In genomic region chr5:175534070-175534932, GRCh38 we compare ENCODE assay signal across 9 cellular contexts. TPM values are rescaled to one million over a fixed set of nuclear protein-coding genes. Genes with fewer than 3 reads are reported as not detected.
DNase-seq lines count a peak whose midpoint lies in the region; ATAC-seq, FAIRE-seq and TF ChIP-seq lines count a peak whose summit lies in the region.
"Had no signal": no experiment of that assay in that cellular context is flagged by ENCODE, and none has a peak within 500 bp of the region (broad histone marks: within the 10 kb centered on the region; RNA-seq: fewer than 3 reads in every experiment).

No MANE protein-coding gene starts in this region.

- peak overlapping the region; percentile 64; the same call in 1 of the 2 replicates for H3K18ac ChIP-seq in H1 (ENCODE audit: extremely low read depth, low read length)

- H3K27me3 Mint-ChIP-seq in mesothelial cell of epicardium (ENCODE audit: low read depth) = peaks cover 22% of the 10 kb centered on the region

- peak overlapping the region; percentile 24; the same call in 1 of the 2 replicates for H2BK15ac ChIP-seq in H1 (ENCODE audit: low read length)

- H2BK12ac ChIP-seq in H1 (ENCODE audit: low read depth, low read length) = peak overlapping the region; percentile 45; the same call in 1 of the 2 replicates

- H3K36me3 ChIP-seq in H1 (ENCODE audit: control insufficient read depth in 2 of 4, insufficient read depth in 4 of 4, low read length in 3 of 4) = no peaks in the 10 kb centered on the region

- no peak for TF ChIP-seq POLR2A in H1 (IDR thresholded peaks at IDR 0.05; ENCODE audit: control extremely low read depth in 1 of 2, low read depth in 2 of 2, low read length in 2 of 2)

- H3K79me1 ChIP-seq in H1 (ENCODE audit: low read depth, low read length) = no peaks in the 10 kb centered on the region

- H4K8ac ChIP-seq in H1 (ENCODE audit: extremely low read depth, insufficient read depth, low read length) = no peak overlapping the region

- no peak overlapping the region for H3K27ac ChIP-seq in H1 (ENCODE audit: low read depth, low read length)

- H3K79me2 ChIP-seq in H1 (ENCODE audit: control insufficient read depth in 1 of 2, insufficient read depth in 2 of 2, low read length in 2 of 2) = no peaks in the 10 kb centered on the region

- POLR2A ChIA-PET in H1 (lab: Charles Lee; ENCODE audit: partially characterized antibody) = interaction anchor here (0.7 to 1.4 kb wide), 5 partner anchors 34 to 195 kb away, joined by 3 to 4 read pairs (median 3); no protein-coding TSS in a partner anchor

- peak overlapping the region; percentile 83; the same call in 1 of the 2 replicates for H2BK20ac ChIP-seq in H1 (ENCODE audit: low read length)

- H3K27me3 ChIP-seq in H1 (replicated peaks in 1 of 4; ENCODE audit: control insufficient read depth in 3 of 4, extremely low read depth in 1 of 4, insufficient read depth in 3 of 4, low read length in 3 of 4) = no peaks in the 10 kb centered on the region

- peaks cover 0 to 2% of the 10 kb centered on the region in 2 experiments for H4K20me1 ChIP-seq in H1 (replicated peaks in 1 of 2; ENCODE audit: control insufficient read depth in 1 of 2, insufficient read depth in 2 of 2, low read length in 2 of 2)

- H3K27ac Mint-ChIP-seq in mesothelial cell of epicardium = no peak overlapping the region

- peak overlapping the region in 3 of 4 experiments; percentile 7 to 33 (median 14); a peak in 3 of 8 replicates for H3K4me3 ChIP-seq in H1 (ENCODE audit: extremely low read depth in 1 of 4, insufficient read depth in 2 of 4, low read depth in 3 of 4, low read length in 4 of 4)

- H2BK120ac ChIP-seq in H1 (replicated peaks; ENCODE audit: low read depth, low read length) = no peak overlapping the region

- TF ChIP-seq RAD21 in H1 (IDR thresholded peaks at IDR 0.05 in 1 of 2, conservative IDR thresholded peaks at IDR 0.05 in 1 of 2; ENCODE audit: low read depth in 2 of 2, low read length in 2 of 2) = peak; percentile 100

- H2BK5ac ChIP-seq in H1 (ENCODE audit: low read depth, low read length) = 0 out of 2 replicates have a peak overlapping the region, but pooled peaks have one; percentile 46

- H3K9me3 Mint-ChIP-seq in mesothelial cell of epicardium = no peaks in the 10 kb centered on the region

- DNase-seq in COR-L47 (lab: John Stamatoyannopoulos, UW) (peak; percentile 89), HPDE6-E6E7 (ENCODE audit: extremely low spot score) (peak; percentile 81), NOMO-1 treated with DMSO at 0.1 percent for 48 hours (lab: John Stamatoyannopoulos, UW; ENCODE audit: unreplicated experiment) (peak; percentile 76), H1 (ENCODE audit: low read depth in 1 of 2, low spot score in 2 of 2) (peak; percentile 82 to 91), mesothelial cell of epicardium (ENCODE audit: low spot score in 2 of 2, unreplicated experiment in 2 of 2) (peak; percentile 77 to 86)
- DNase-seq in activated CD8-positive, alpha-beta memory T cell treated with anti-CD3 and anti-CD28 coated beads for 48 hours (ENCODE audit: low read depth in 2 of 3, low spot score in 2 of 3) = peak; percentile 58 to 67 (median 66)
- DNase-seq in stimulated activated CD8-positive, alpha-beta memory T cell treated with anti-CD3 and anti-CD28 coated beads, Interleukin-2, amount 100 ng/mL, for 48 hours (ENCODE audit: low read depth in 2 of 2) = peak; percentile 77 to 80

- CTCF ChIA-PET in H1 (lab: Charles Lee; ENCODE audit: partially characterized antibody) = interaction anchor here (0.6 to 15.3 kb wide), 66 partner anchors 9 to 361 kb away, joined by 3 to 199 read pairs (median 7); partner anchors contain the start of genes CPLX2 and HRH2

- H2AK5ac ChIP-seq in H1 (ENCODE audit: low read depth, low read length) = no peak overlapping the region

- no peak overlapping the region for H4K5ac ChIP-seq in H1 (ENCODE audit: insufficient read length, low read depth, low read length)

- FAIRE-seq in H1 (lab: Jason Lieb, UNC) = peak; percentile 76
- FAIRE-seq: endometrium had no signal

- 0 out of 2 replicates have a peak overlapping the region, but pooled peaks have one; percentile 31 for H2AFZ ChIP-seq in H1 (ENCODE audit: low read length)

- peak overlapping the region in 1 of 2 experiments; percentile 59; a peak in 3 of 4 replicates for H3K4me2 ChIP-seq in H1 (ENCODE audit: insufficient read depth in 1 of 2, low read depth in 2 of 2, low read length in 2 of 2)

- H3K56ac ChIP-seq in H1 (replicated peaks; ENCODE audit: insufficient read length, low read depth, low read length) = no peak overlapping the region

- H3K4me3 Mint-ChIP-seq in mesothelial cell of epicardium = peak overlapping the region; percentile 28

- H3K4me1 ChIP-seq in H1 (replicated peaks in 1 of 4; ENCODE audit: control insufficient read depth in 3 of 4, insufficient read depth in 4 of 4, low read length in 3 of 4) = peaks cover 0 to 17% (median 11%) of the 10 kb centered on the region in 4 experiments; a peak in 6 of 7 replicates

- peak in 1 of 2 experiments; percentile 55; a peak in 1 of 3 replicates for TF ChIP-seq EP300 in H1 (IDR thresholded peaks at IDR 0.05; ENCODE audit: borderline replicate concordance in 1 of 2, low read depth in 2 of 2, low read length in 2 of 2)

- H3K14ac ChIP-seq in H1 (ENCODE audit: insufficient read length) = no peak overlapping the region

- peaks cover 5% of the 10 kb centered on the region for H3K4me1 Mint-ChIP-seq in mesothelial cell of epicardium

- H4K91ac ChIP-seq in H1 (replicated peaks; ENCODE audit: insufficient read length, low read length) = peak overlapping the region; percentile 59

- H3K23ac ChIP-seq in H1 (ENCODE audit: insufficient read length) = no peak overlapping the region

- peak; percentile 93 for ATAC-seq in GM21367 (IDR thresholded peaks at IDR 0.05; ENCODE audit: unreplicated experiment)

- H3K36me3 Mint-ChIP-seq in mesothelial cell of epicardium = no peaks in the 10 kb centered on the region

- H3K4ac ChIP-seq in H1 (replicated peaks; ENCODE audit: insufficient read length, low read depth, low read length) = peak overlapping the region; percentile 33

- 9% methylated on average over 32 of the region's 32 CpGs; no CpG with 5 or more reads in 1 of the 2 experiments for WGBS in H1 (ENCODE audit: extremely low coverage in 1 of 2, insufficient coverage in 1 of 2, insufficient read length in 1 of 2, insufficient replicate concordance in 2 of 2, low coverage in 1 of 2, low lambda C conversion rate in 2 of 2, missing lambda C conversion rate in 1 of 2), 2 experiments

- H3K9me3 ChIP-seq in H1 (ENCODE audit: insufficient read depth in 2 of 2, low read depth in 1 of 2, low read length in 1 of 2) = no peaks in the 10 kb centered on the region

- TF ChIP-seq CTCF in H1 (IDR thresholded peaks at IDR 0.05; ENCODE audit: control extremely low read depth in 1 of 3, insufficient read depth in 1 of 3, low read depth in 1 of 3, low read length in 3 of 3) (peak; percentile 100), mesothelial cell of epicardium (IDR thresholded peaks at IDR 0.05; ENCODE audit: unreplicated experiment) (peak; percentile 90)

- no peak overlapping the region for H3K9ac ChIP-seq in H1 (replicated peaks in 1 of 4; ENCODE audit: extremely low read depth in 1 of 4, low read depth in 3 of 4, low read length in 3 of 4)

- H3K23me2 ChIP-seq in H1 (ENCODE audit: low read depth, low read length) = no peaks in the 10 kb centered on the region

TF ChIP-seq in H1, 55 proteins besides CTCF, POLR2A, EP300 and RAD21 (continues in another document):
- no peak for TF ChIP-seq SIRT6 (IDR thresholded peaks at IDR 0.05; ENCODE audit: low read length)
- peak; percentile 52; the same call in 1 of the 2 replicates for TF ChIP-seq CHD2 (IDR thresholded peaks at IDR 0.05; ENCODE audit: low read length)
- peak; percentile 78 for TF ChIP-seq GTF2F1 (IDR thresholded peaks at IDR 0.05; ENCODE audit: borderline replicate concordance, low read depth, low read length)
- TF ChIP-seq, protein P1, sequence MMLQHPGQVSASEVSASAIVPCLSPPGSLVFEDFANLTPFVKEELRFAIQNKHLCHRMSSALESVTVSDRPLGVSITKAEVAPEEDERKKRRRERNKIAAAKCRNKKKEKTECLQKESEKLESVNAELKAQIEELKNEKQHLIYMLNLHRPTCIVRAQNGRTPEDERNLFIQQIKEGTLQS (IDR thresholded peaks at IDR 0.05; ENCODE audit: insufficient read depth, low read depth, low read length) = peak; percentile 82; the same call in 1 of the 2 replicates
- TF ChIP-seq SP1 (IDR thresholded peaks at IDR 0.05; ENCODE audit: low read depth, low read length) = no peak
- TF ChIP-seq JUND (IDR thresholded peaks at IDR 0.05; ENCODE audit: low read length) = peak; percentile 70; the same call in 1 of the 2 replicates
- 0 out of 4 replicates have a peak, but pooled peaks of 1 of the 2 experiments have one; percentile 63 for TF ChIP-seq SIN3A (conservative IDR thresholded peaks at IDR 0.05 in 1 of 2, IDR thresholded peaks at IDR 0.05 in 1 of 2; ENCODE audit: low read depth in 1 of 2, low read length in 2 of 2)
- TF ChIP-seq MAFK (IDR thresholded peaks at IDR 0.05; ENCODE audit: low read depth, low read length) = no peak
- TF ChIP-seq CREB1 (IDR thresholded peaks at IDR 0.05) = peak; percentile 54; the same call in 1 of the 2 replicates
- TF ChIP-seq YY1 (IDR thresholded peaks at IDR 0.05; ENCODE audit: low read depth, low read length) = peak; percentile 79
- TF ChIP-seq, protein P2, sequence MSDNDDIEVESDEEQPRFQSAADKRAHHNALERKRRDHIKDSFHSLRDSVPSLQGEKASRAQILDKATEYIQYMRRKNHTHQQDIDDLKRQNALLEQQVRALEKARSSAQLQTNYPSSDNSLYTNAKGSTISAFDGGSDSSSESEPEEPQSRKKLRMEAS (IDR thresholded peaks at IDR 0.05) = peak; percentile 57; the same call in 1 of the 2 replicates
- peak; percentile 61; the same call in 1 of the 2 replicates for TF ChIP-seq SRF (IDR thresholded peaks at IDR 0.05; ENCODE audit: low read depth, low read length)
- 0 out of 2 replicates have a peak, but pooled peaks have one; percentile 25 for TF ChIP-seq BACH1 (IDR thresholded peaks at IDR 0.05; ENCODE audit: low read length)
- peak; percentile 47; the same call in 1 of the 2 replicates for TF ChIP-seq CEBPB (IDR thresholded peaks at IDR 0.05; ENCODE audit: low read depth, low read length)
- no peak for TF ChIP-seq ASH2L (IDR thresholded peaks at IDR 0.05; ENCODE audit: low read length)

RNA-seq across cellular contexts. Expression of gene SFXN1, which starts 55.9 kb away (rescaled TPM):
- 94.1 and 97.6 TPM in 2 replicates for total RNA-seq in H1 (2021; fragmentation: NEBNext Ultra II Directional; extraction: Animal tissue kit (Norgen Biotek cat#: 25700))
- 54.5 and 72.7 TPM in 2 replicates for polyA plus RNA-seq in H1 (2011; rRNA removed)
- polyA plus RNA-seq in H1 (2011; cell fraction: cytosol; rRNA removed) = 81.1 TPM
- polyA plus RNA-seq in H1 (2011; cell fraction: nucleus; rRNA removed) = 67.1 TPM
- polyA plus RNA-seq in H1 (2012, experiment 1 of 2) = 77.2 to 112 TPM (median 101 TPM) in 4 replicates
- polyA plus RNA-seq in H1 (2012, experiment 2 of 2) = 39.1 TPM
- 30.9 TPM for polyA plus RNA-seq in H1 (2013, experiment 1 of 2)
- polyA plus RNA-seq in H1 (2013, experiment 2 of 2) = 32.6 TPM
- polyA minus RNA-seq in H1 (2011; rRNA and poly(A)+ RNA removed) = 249 and 320 TPM in 2 replicates
- 55.5 TPM for polyA minus RNA-seq in H1 (2011; cell fraction: cytosol; rRNA and poly(A)+ RNA removed)
- polyA minus RNA-seq in H1 (2011; cell fraction: nucleus; rRNA and poly(A)+ RNA removed) = 81.9 TPM
- 82.1 to 94.3 TPM (median 87.4 TPM) in 3 replicates for total RNA-seq in mesothelial cell of epicardium
